Comparison of ENCODE assay signal across 10 cellular contexts in genomic region chr20:45346291-45346718, GRCh38. TPM values are rescaled to one million over a fixed set of nuclear protein-coding genes. Genes with fewer than 3 reads are reported as not detected.
A peak's percentile ranks its signal among the peaks of the same experiment; 100 is the strongest.
DNase-seq lines count a peak whose midpoint lies in the region; ATAC-seq, FAIRE-seq and TF ChIP-seq lines count a peak whose summit lies in the region.
"Had no signal": no experiment of that assay in that cellular context is flagged by ENCODE, and none has a peak within 500 bp of the region (broad histone marks: within the 10 kb centered on the region; RNA-seq: fewer than 3 reads in every experiment).

No MANE protein-coding gene starts in this region.

- peaks cover 11% of the 10 kb centered on the region for H3K36me3 Mint-ChIP-seq in dendritic cell treated with granulocyte-macrophage colony-stimulating factor and Interleukin-4, amounts not matched to agents 40 ng/mL and 50 ng/mL, for 4 days (ENCODE audit: low read depth)
- H3K36me3 Mint-ChIP-seq in naive B cell: no peaks in the 10 kb centered on the region

- no peaks in the 10 kb centered on the region for H3K9me3 Mint-ChIP-seq in dendritic cell treated with granulocyte-macrophage colony-stimulating factor and Interleukin-4, amounts not matched to agents 40 ng/mL and 50 ng/mL, for 4 days
- no peaks in the 10 kb centered on the region for H3K9me3 Mint-ChIP-seq in naive B cell

- peak overlapping the region; percentile 52 for H3K27ac Mint-ChIP-seq in dendritic cell treated with granulocyte-macrophage colony-stimulating factor and Interleukin-4, amounts not matched to agents 40 ng/mL and 50 ng/mL, for 4 days
- peak overlapping the region in 2 of 6 donors; percentile 9 to 39 for H3K27ac Mint-ChIP-seq in naive B cell

- no peaks in the 10 kb centered on the region for H3K27me3 Mint-ChIP-seq in dendritic cell treated with granulocyte-macrophage colony-stimulating factor and Interleukin-4, amounts not matched to agents 40 ng/mL and 50 ng/mL, for 4 days
- peaks cover 24 to 63% (median 34%) of the 10 kb centered on the region in 3 donors for H3K27me3 Mint-ChIP-seq in naive B cell

- DNase-seq in AG04450 (ENCODE audit: low read depth, low spot score) (no peak), M059J (ENCODE audit: low read depth) (peak; percentile 60), naive B cell (no peak), NCI-H446 (lab: John Stamatoyannopoulos, UW) (no peak), H4 (ENCODE audit: low spot score) (no peak), D721Med (ENCODE audit: insufficient read length, low spot score) (no peak)
- no peak for DNase-seq in stimulated activated CD4-positive, alpha-beta T cell treated with anti-CD3 and anti-CD28 coated beads, Interleukin-1b, Interleukin-23, amount 100 ng/mL, for 48 hours

- TF ChIP-seq CTCF in AG04450 (IDR thresholded peaks at IDR 0.05; ENCODE audit: low read depth, low read length): no peak
- TF ChIP-seq CTCF in D721Med (IDR thresholded peaks at IDR 0.05; ENCODE audit: insufficient read depth, missing control alignments): no peak

- intact Hi-C loops in dendritic cell treated with granulocyte-macrophage colony-stimulating factor and Interleukin-4, amounts not matched to agents 40 ng/mL and 50 ng/mL, for 4 days (cut with micrococcal nuclease): no loop called here

- peak; percentile 8 to 73 for ATAC-seq in naive B cell (ENCODE audit: low read depth in 2 of 2)

- H3K4me3 Mint-ChIP-seq in dendritic cell treated with granulocyte-macrophage colony-stimulating factor and Interleukin-4, amounts not matched to agents 40 ng/mL and 50 ng/mL, for 4 days: peak overlapping the region; percentile 80
- H3K4me3 Mint-ChIP-seq in naive B cell: peak overlapping the region in 2 of 8 donors; percentile 59 to 75

- no peak for FAIRE-seq in D721Med (lab: Jason Lieb, UNC)
- FAIRE-seq: endometrium had no signal

- POLR2A ChIA-PET in AG04450 (lab: Yijun Ruan, JAX): interaction anchor here (1.1 to 4.7 kb wide), 8 partner anchors 9 to 27 kb away, joined by 4 to 58 read pairs (median 4); partner anchors contain the start of gene SYS1

- CTCF ChIA-PET in AG04450 (lab: Charles Lee): interaction anchor here (1.1 to 1.7 kb wide), 5 partner anchors 17 to 425 kb away, joined by 3 to 7 read pairs (median 5); partner anchors contain the start of gene SYS1

- H3K27ac ChIP-seq in AG04450 (ENCODE audit: low read depth, low read length): peak overlapping the region; percentile 47

- no peaks in the 10 kb centered on the region for H3K27me3 ChIP-seq in AG04450 (ENCODE audit: control insufficient read depth, insufficient read depth, low read length)

- H3K4me1 Mint-ChIP-seq in dendritic cell treated with granulocyte-macrophage colony-stimulating factor and Interleukin-4, amounts not matched to agents 40 ng/mL and 50 ng/mL, for 4 days (ENCODE audit: low read depth): peaks cover 74% of the 10 kb centered on the region
- peaks cover 12 to 39% (median 21%) of the 10 kb centered on the region in 3 donors for H3K4me1 Mint-ChIP-seq in naive B cell

- H3K4me3 ChIP-seq in AG04450 (ENCODE audit: low read depth, low read length): peak overlapping the region; percentile 97

- no peaks in the 10 kb centered on the region; the same call in 1 of the 2 replicates for H3K9me3 ChIP-seq in AG04450 (ENCODE audit: control insufficient read depth, insufficient read depth, low read length)

RNA-seq across cellular contexts. Expression of gene SDC4, which starts 1.9 kb away (rescaled TPM):
- polyA plus RNA-seq in AG04450 (2011; rRNA removed) (177 and 204 TPM in 2 replicates), naive B cell (ENCODE audit: low read depth in 6 of 6) (not detected)
- polyA minus RNA-seq in AG04450 (2011; rRNA and poly(A)+ RNA removed): 280 and 309 TPM in 2 replicates
- 177 and 189 TPM in 2 replicates for total RNA-seq in M059J (2014; rRNA removed; shearing (Covaris generic))
- 88.3 and 88.4 TPM in 2 replicates for total RNA-seq in H4 (2014; rRNA removed; shearing (Covaris generic))

RNA-seq across cellular contexts. Expression of gene SYS1, which starts 16.7 kb away (rescaled TPM):
- 25.1 and 33.4 TPM in 2 replicates for polyA plus RNA-seq in AG04450 (2011; rRNA removed)
- polyA minus RNA-seq in AG04450 (2011; rRNA and poly(A)+ RNA removed): 37.9 and 46.4 TPM in 2 replicates
- 26.7 and 29.4 TPM in 2 replicates for total RNA-seq in M059J (2014; rRNA removed; shearing (Covaris generic))
- polyA plus RNA-seq in naive B cell (ENCODE audit: low read depth in 6 of 6): 10 to 100 TPM; 16.3 to 37.7 (median 36.1) TPM
- 15.4 and 20.8 TPM in 2 replicates for total RNA-seq in H4 (2014; rRNA removed; shearing (Covaris generic))

RNA-seq across cellular contexts. Expression of gene TP53TG5, which starts 31.8 kb away (rescaled TPM):
- polyA plus RNA-seq in AG04450 (2011; rRNA removed) (not detected in 2 replicates), naive B cell (ENCODE audit: low read depth in 6 of 6) (under 1 TPM in 4 of 6 donors, not detected in 2; 0.14 to 0.29 (median 0.21) TPM)
- polyA minus RNA-seq in AG04450 (2011; rRNA and poly(A)+ RNA removed): not detected in 2 replicates
- total RNA-seq in M059J (2014; rRNA removed; shearing (Covaris generic)): not detected in 2 replicates
- not detected in 2 replicates for total RNA-seq in H4 (2014; rRNA removed; shearing (Covaris generic))
- total RNA-seq: SK-MEL-5 had no signal

RNA-seq across cellular contexts. Expression of gene MATN4, which starts 38.2 kb away (rescaled TPM):
- polyA plus RNA-seq in AG04450 (2011; rRNA removed) (0.04 TPM in 1 of 2 replicates, not detected in the other), naive B cell (ENCODE audit: low read depth in 6 of 6) (not detected)
- not detected in 2 replicates for polyA minus RNA-seq in AG04450 (2011; rRNA and poly(A)+ RNA removed)
- total RNA-seq in M059J (2014; rRNA removed; shearing (Covaris generic)): not detected in 2 replicates
- total RNA-seq in H4 (2014; rRNA removed; shearing (Covaris generic)): not detected in 2 replicates

RNA-seq across cellular contexts. Expression of gene RBPJL, which starts 39.7 kb away (rescaled TPM):
- polyA plus RNA-seq in AG04450 (2011; rRNA removed): not detected in 2 replicates
- not detected in 2 replicates for polyA minus RNA-seq in AG04450 (2011; rRNA and poly(A)+ RNA removed)
- total RNA-seq in M059J (2014; rRNA removed; shearing (Covaris generic)): not detected in 2 replicates
- polyA plus RNA-seq in naive B cell (ENCODE audit: low read depth in 6 of 6): not detected
- not detected in 2 replicates for total RNA-seq in H4 (2014; rRNA removed; shearing (Covaris generic))
- total RNA-seq: SK-MEL-5 had no signal
